In genomic region chrX:31021537-31021936, GRCh38 we compare ENCODE assay signal across 20 cellular contexts. TPM values are rescaled to one million over a fixed set of nuclear protein-coding genes. Genes with fewer than 3 reads are reported as not detected.
A peak's percentile ranks its signal among the peaks of the same experiment; 100 is the strongest.
DNase-seq lines count a peak whose midpoint lies in the region; ATAC-seq and TF ChIP-seq lines count a peak whose summit lies in the region.
"Had no signal": no experiment of that assay in that cellular context is flagged by ENCODE, and none has a peak within 500 bp of the region (broad histone marks: within the 10 kb centered on the region; RNA-seq: fewer than 3 reads in every experiment).

No MANE protein-coding gene starts in this region.

- intact Hi-C loops in heart left ventricle (cut with DNase I): no loop called here
- intact Hi-C loops in left cardiac atrium (cut with DNase I): no loop called here

- peak in 3 of 5 donors; percentile 19 to 55 (median 24) for DNase-seq in heart left ventricle
- DNase-seq in left cardiac atrium: no peak
- DNase-seq in NCI-H1417 treated with DMSO at 0.1 percent for 48 hours (lab: John Stamatoyannopoulos, UW): peak; percentile 50
- DNase-seq in fibroblast of pulmonary artery (ENCODE audit: low read depth): peak; percentile 20
- DNase-seq in myocyte (ENCODE audit: low read depth): peak; percentile 30
- no peak for DNase-seq in cerebellar nuclear complex (lab: John Stamatoyannopoulos, UW)
- DNase-seq in AG08395 (ENCODE audit: low spot score): no peak
- DNase-seq in smooth muscle cell (lab: John Stamatoyannopoulos, UW; ENCODE audit: unreplicated experiment): no peak
- DNase-seq: H9; KG1; MV-4-11; NCI-H1436 treated with DMSO at 0.1 percent for 48 hours; NCI-H2029; NCI-H2227 treated with DMSO at 0.1 percent for 48 hours; NCI-H510A treated with DMSO at 0.1 percent for 48 hours; NK-92 treated with Interleukin-12 subunit alpha and Interleukin-12 subunit beta, amount 100 ng/mL, for 24 hours; SHP77; SK-N-SH had no signal

- WGBS in heart left ventricle, 4 donors: 45 to 60% (median 51%) methylated on average over 2 of the region's 2 CpGs
- WGBS in smooth muscle cell (ENCODE audit: low lambda C conversion rate): 54% methylated on average over 2 of the region's 2 CpGs

- no peak for TF ChIP-seq POLR2A in heart left ventricle (IDR thresholded peaks at IDR 0.05)

- H3F3A ChIP-seq in smooth muscle cell (ENCODE audit: low read depth): no peaks in the 10 kb centered on the region

- H2AFZ ChIP-seq in smooth muscle cell (ENCODE audit: low read depth): no peak overlapping the region

- H3K9me3 ChIP-seq in heart left ventricle: peaks cover 0 to 13% (median 0%) of the 10 kb centered on the region in 12 donors
- H3K9me3 ChIP-seq in smooth muscle cell (replicated peaks; ENCODE audit: low read depth): no peaks in the 10 kb centered on the region
- H3K9me3 ChIP-seq: SK-N-SH had no signal

- peaks cover 0 to 8% (median 0%) of the 10 kb centered on the region in 9 donors for H3K27me3 ChIP-seq in heart left ventricle
- no peaks in the 10 kb centered on the region for H3K27me3 ChIP-seq in smooth muscle cell (ENCODE audit: low read depth)

- H3K4me3 ChIP-seq in heart left ventricle: no peak overlapping the region
- H3K4me3 ChIP-seq in fibroblast of pulmonary artery (replicated peaks; ENCODE audit: low read depth, low read length): no peak overlapping the region
- H3K4me3 ChIP-seq in smooth muscle cell: no peak overlapping the region

- H4K20me1 ChIP-seq in smooth muscle cell (ENCODE audit: low read depth): no peaks in the 10 kb centered on the region

- no peak overlapping the region for H3K4me2 ChIP-seq in smooth muscle cell
- H3K4me2 ChIP-seq: SK-N-SH had no signal

- TF ChIP-seq CTCF in heart left ventricle (IDR thresholded peaks at IDR 0.05) (no peak), fibroblast of pulmonary artery (IDR thresholded peaks at IDR 0.05; ENCODE audit: low read length, missing control alignments) (no peak), smooth muscle cell (IDR thresholded peaks at IDR 0.05; ENCODE audit: borderline replicate concordance, insufficient read depth, poor library complexity, severe bottlenecking) (no peak)

- H3K27ac ChIP-seq in heart left ventricle: no peak overlapping the region
- H3K27ac ChIP-seq in smooth muscle cell (ENCODE audit: low read depth): no peak overlapping the region

- H3K4me1 ChIP-seq in heart left ventricle (no peaks in the 10 kb centered on the region), smooth muscle cell (ENCODE audit: low read depth) (no peaks in the 10 kb centered on the region)

- peak in 2 of 4 donors; percentile 26 to 71 for ATAC-seq in heart left ventricle
- ATAC-seq in left cardiac atrium: no peak
- ATAC-seq: HepG2 had no signal

- H3K9ac ChIP-seq in smooth muscle cell (ENCODE audit: low read depth): no peak overlapping the region
- H3K9ac ChIP-seq: SK-N-SH had no signal

- no peaks in the 10 kb centered on the region for H3K79me2 ChIP-seq in smooth muscle cell (ENCODE audit: low read depth)

- H3K36me3 ChIP-seq in heart left ventricle: no peaks in the 10 kb centered on the region
- H3K36me3 ChIP-seq in smooth muscle cell (ENCODE audit: low read depth): no peaks in the 10 kb centered on the region

RNA-seq across cellular contexts. Expression of gene FTHL17, which starts 50.3 kb away (rescaled TPM):
- total RNA-seq in heart left ventricle (not detected), left cardiac atrium (not detected), myocyte (not detected in 2 replicates), smooth muscle cell (not detected in 2 replicates)
- polyA plus RNA-seq in heart left ventricle (not detected), smooth muscle cell (not detected in 2 replicates)
- polyA plus RNA-seq in myocyte (2012): not detected
- total RNA-seq: H9, HepG2 had no signal
- polyA plus RNA-seq: CD14-positive monocyte, HepG2, SK-N-SH had no signal

Comparison
In these comparisons a context has a peak if more than half of its experiments do, and no peak if none do; other contexts are left out.
1. DNase-seq: peak in heart left ventricle (3 of 5), NCI-H1417 treated with DMSO at 0.1 percent for 48 hours (single experiment), fibroblast of pulmonary artery (single experiment) and myocyte (single experiment); none in left cardiac atrium (single experiment), cerebellar nuclear complex (0 of 2), AG08395 (single experiment) and smooth muscle cell (single experiment).